In the genomic region with DNA sequence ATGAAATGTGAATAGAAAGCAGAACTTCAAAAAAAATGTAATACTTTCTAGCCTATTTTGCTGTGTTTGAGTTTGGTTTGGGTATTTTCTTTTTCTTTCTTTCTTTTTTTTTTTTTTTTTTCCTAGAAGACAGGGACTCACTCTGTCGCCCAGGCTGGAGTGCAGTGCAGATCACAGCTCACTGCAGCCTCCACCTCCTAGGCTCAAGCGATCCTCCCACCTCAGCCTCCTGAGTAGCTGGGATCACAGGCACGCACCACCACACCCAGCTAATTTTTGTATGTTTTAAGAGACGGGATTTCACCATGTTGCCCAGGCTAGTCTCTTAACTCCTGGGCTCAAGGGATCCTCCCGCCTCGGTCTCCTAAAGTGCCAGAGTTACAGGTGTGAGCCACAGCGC, we compare ENCODE assay signal across 1 cellular context.
TF ChIP-seq lines count a peak whose summit lies in the region.

No MANE protein-coding gene starts in this region.

TF ChIP-seq in GM12878, 131 proteins besides CTCF, POLR2A, EP300 and RAD21:
- 0 out of 2 replicates have a peak, but pooled peaks have one; percentile 24 for TF ChIP-seq HDGF (IDR thresholded peaks at IDR 0.05)
